12 cellular contexts compared by ENCODE assay signal in the genomic region with DNA sequence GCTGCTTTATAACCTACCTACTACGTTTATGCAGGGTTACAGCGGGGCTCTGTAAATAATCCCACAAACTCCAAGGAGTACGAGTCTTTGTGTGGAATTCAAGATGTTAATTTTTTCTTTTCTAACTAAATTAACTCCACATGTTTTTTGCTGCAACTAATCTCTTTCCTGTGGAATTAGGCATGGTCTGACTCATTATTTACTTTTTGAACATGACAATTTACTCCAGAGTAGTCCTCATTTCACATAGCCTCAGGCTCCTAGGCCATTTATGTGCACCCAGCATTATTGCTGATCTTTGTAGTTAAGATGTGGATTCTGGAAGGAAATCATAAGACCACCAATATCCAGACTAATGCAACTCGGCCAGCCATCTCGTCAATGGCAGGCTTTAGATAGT.
DNase-seq lines count a peak whose midpoint lies in the region; ATAC-seq and TF ChIP-seq lines count a peak whose summit lies in the region.
"Had no signal": no experiment of that assay in that cellular context is flagged by ENCODE, and none has a peak within 500 bp of the region (broad histone marks: within the 10 kb centered on the region; RNA-seq: fewer than 3 reads in every experiment).

No MANE protein-coding gene starts in this region.

- no peak for TF ChIP-seq CTCF in AG09319 (IDR thresholded peaks at IDR 0.05; ENCODE audit: low read depth, low read length)
- TF ChIP-seq CTCF in astrocyte of the cerebellum (IDR thresholded peaks at IDR 0.05; ENCODE audit: low read depth, low read length, missing control alignments), result no peak

- no peak overlapping the region for H3K4ac ChIP-seq in mesenchymal stem cell (ENCODE audit: low read depth in 1 of 2, low read length in 2 of 2)

- H3K9me3 ChIP-seq in mesenchymal stem cell (ENCODE audit: control insufficient read depth, low read length), result no peaks in the 10 kb centered on the region
- no peaks in the 10 kb centered on the region for H3K9me3 ChIP-seq in HAP-1

- no peak overlapping the region for H4K8ac ChIP-seq in mesenchymal stem cell (ENCODE audit: low read length)

- no peak overlapping the region for H3K4me2 ChIP-seq in mesenchymal stem cell (ENCODE audit: low read length, poor library complexity, severe bottlenecking)

- WGBS in mesenchymal stem cell, result no CpG with 5 or more reads among the region's 5 CpGs

- H3K23ac ChIP-seq in mesenchymal stem cell (ENCODE audit: low read length in 2 of 2), result no peak overlapping the region

- H2AK5ac ChIP-seq in mesenchymal stem cell (ENCODE audit: low read length, severe bottlenecking), result no peak overlapping the region

- no peak overlapping the region for H3K18ac ChIP-seq in mesenchymal stem cell (ENCODE audit: low read depth in 1 of 2, low read length in 2 of 2)

- no peaks in the 10 kb centered on the region for H3K27me3 ChIP-seq in mesenchymal stem cell (ENCODE audit: control insufficient read depth in 1 of 2, insufficient read depth in 1 of 2, low read length in 2 of 2)
- no peaks in the 10 kb centered on the region for H3K27me3 ChIP-seq in HAP-1 (ENCODE audit: low read depth)

- no peak overlapping the region for H4K91ac ChIP-seq in mesenchymal stem cell (ENCODE audit: low read length)

- peak overlapping the region; percentile 79 for H3K9ac ChIP-seq in mesenchymal stem cell (ENCODE audit: low read length)

- ATAC-seq in HG03097 (IDR thresholded peaks at IDR 0.05; ENCODE audit: low FRiP score, unreplicated experiment), result no peak
- ATAC-seq: activated CD4-positive, CD25-positive, alpha-beta regulatory T cell treated with anti-CD3 and anti-CD28 coated beads, Interleukin-2, amount 50 U/mL, for 24 hours; stimulated activated memory B cell treated with anti-CD40 and anti-IgM and Interleukin-4, amounts not matched to agents 10 μg/mL and 1 μg/mL and 100 μg/mL, for 72 hours had no signal

- in situ Hi-C loops in astrocyte of the cerebellum (cut with HindIII; ENCODE audit: low sequenced_read_pairs), result no loop called here
- in situ Hi-C loops in HAP-1 (cut with MboI; ENCODE audit: low sequenced_read_pairs), result no loop called here

- no peak overlapping the region for H2BK120ac ChIP-seq in mesenchymal stem cell (ENCODE audit: low read depth, low read length)

- no peak overlapping the region for H2BK15ac ChIP-seq in mesenchymal stem cell (ENCODE audit: low read depth, poor library complexity, severe bottlenecking)

- no peaks in the 10 kb centered on the region for H3K79me1 ChIP-seq in mesenchymal stem cell (replicated peaks; ENCODE audit: low read length, poor library complexity, severe bottlenecking)

- H3K36me3 ChIP-seq in mesenchymal stem cell (ENCODE audit: control insufficient read depth in 1 of 2, insufficient read depth in 2 of 2, low read depth in 1 of 2, low read length in 2 of 2) (no peaks in the 10 kb centered on the region), HAP-1 (replicated peaks) (no peaks in the 10 kb centered on the region)

- no peaks in the 10 kb centered on the region for H3K4me1 ChIP-seq in mesenchymal stem cell (ENCODE audit: control insufficient read depth, insufficient read depth, low read depth, low read length)
- H3K4me1 ChIP-seq in HAP-1, result no peaks in the 10 kb centered on the region

- no peak overlapping the region for H2BK12ac ChIP-seq in mesenchymal stem cell (ENCODE audit: low read length in 2 of 2)

- H3K4me3 ChIP-seq in astrocyte of the cerebellum (ENCODE audit: low read depth, low read length) (no peak overlapping the region), mesenchymal stem cell (ENCODE audit: insufficient read depth in 1 of 2, low read depth in 1 of 2, low read length in 2 of 2) (peak overlapping the region in 1 of 2 experiments; percentile 63), HAP-1 (no peak overlapping the region)

- DNase-seq in AG09319 (ENCODE audit: extremely low read depth, low read depth) (peak; percentile 66), HT1080 (ENCODE audit: low read depth) (peak; percentile 18), astrocyte of the cerebellum (ENCODE audit: low read depth) (peak; percentile 70), mesenchymal stem cell (peak; percentile 42), NCI-H1105 treated with DMSO at 0.1 percent for 48 hours (lab: John Stamatoyannopoulos, UW) (no peak), HAP-1 (ENCODE audit: low spot score in 2 of 2) (no peak), KG1 (lab: John Stamatoyannopoulos, UW) (no peak)
- DNase-seq: posterior cingulate gyrus had no signal

- no peak overlapping the region for H2AFZ ChIP-seq in mesenchymal stem cell (ENCODE audit: low read depth, low read length)

- H3K14ac ChIP-seq in mesenchymal stem cell (ENCODE audit: low read length in 2 of 2), result no peak overlapping the region

- no peak overlapping the region for H3K27ac ChIP-seq in mesenchymal stem cell (ENCODE audit: low read length, poor library complexity, severe bottlenecking)
- H3K27ac ChIP-seq: epithelial cell of prostate had no signal

- no peak overlapping the region for H2BK5ac ChIP-seq in mesenchymal stem cell (ENCODE audit: low read depth, low read length, poor library complexity, severe bottlenecking)

Comparison
In these comparisons a context has a peak if more than half of its experiments do, and no peak if none do; other contexts are left out.
1. DNase-seq: peak in AG09319 (single experiment), HT1080 (single experiment), astrocyte of the cerebellum (single experiment) and mesenchymal stem cell (single experiment); none in NCI-H1105 treated with DMSO at 0.1 percent for 48 hours (single experiment), HAP-1 (0 of 2) and KG1 (single experiment).